8 cellular contexts compared by ENCODE assay signal in the genomic region with DNA sequence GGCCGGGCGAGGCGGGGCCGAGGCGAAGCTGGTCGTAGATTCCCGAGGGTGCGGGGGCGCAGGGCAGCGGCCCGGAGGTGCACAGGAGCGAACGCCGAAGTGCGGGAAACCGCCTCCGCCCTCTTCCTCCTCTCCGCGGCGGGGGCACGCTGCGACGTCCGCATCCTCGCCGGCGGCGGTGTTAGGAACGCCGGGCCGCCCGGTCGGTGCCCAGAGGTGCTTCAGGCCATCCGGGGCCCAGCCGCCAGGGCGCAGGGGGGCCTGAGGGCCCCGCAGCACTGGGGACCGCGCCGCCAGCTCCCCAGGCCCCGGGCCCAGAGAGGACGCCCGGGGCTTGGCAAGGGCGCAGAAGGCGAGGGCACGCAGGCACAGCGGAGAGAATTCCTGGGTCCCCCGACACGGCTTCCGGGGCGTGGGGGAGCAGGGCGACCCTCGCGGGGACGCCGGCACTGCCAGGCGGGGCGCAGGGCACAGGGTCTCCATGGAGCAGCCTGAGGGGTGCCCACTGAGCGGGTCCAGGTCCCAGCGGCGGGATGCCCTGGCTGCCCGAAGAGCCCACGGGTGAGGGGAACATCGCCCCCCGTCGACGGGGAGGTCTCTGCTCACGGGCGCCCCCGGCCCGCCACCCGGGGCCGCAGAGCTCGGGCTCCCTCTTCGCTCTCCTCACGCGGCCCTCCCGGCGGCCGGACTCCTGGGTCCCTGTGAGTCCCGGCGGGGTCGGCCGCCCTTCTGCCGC. TPM values are rescaled to one million over a fixed set of nuclear protein-coding genes. Genes with fewer than 3 reads are reported as not detected.
A peak's percentile ranks its signal among the peaks of the same experiment; 100 is the strongest.
DNase-seq lines count a peak whose midpoint lies in the region; ATAC-seq and TF ChIP-seq lines count a peak whose summit lies in the region.

No MANE protein-coding gene starts in this region.

- DNase-seq in GM06990 (ENCODE audit: extremely low read depth, insufficient read length) (peak; percentile 48), Peyer's patch (peak; percentile 18 to 59 (median 57)), cardiac fibroblast (ENCODE audit: low read depth in 2 of 2) (no peak), transverse colon (peak; percentile 22), NCI-H2081 treated with DMSO at 0.1 percent for 48 hours (lab: John Stamatoyannopoulos, UW) (no peak)

- ATAC-seq in GM21737 (IDR thresholded peaks at IDR 0.05; ENCODE audit: unreplicated experiment) (peak; percentile 15), GM18858 (IDR thresholded peaks at IDR 0.05; ENCODE audit: unreplicated experiment) (no peak)

- peaks cover 8 to 38% (median 18%) of the 10 kb centered on the region in 4 donors for H3K4me1 ChIP-seq in Peyer's patch
- peaks cover 23% of the 10 kb centered on the region for H3K4me1 ChIP-seq in mesodermal cell (ENCODE audit: control insufficient read depth, insufficient read depth, low read length, poor library complexity, severe bottlenecking)
- H3K4me1 ChIP-seq in transverse colon, result peaks cover 8 to 30% (median 23%) of the 10 kb centered on the region in 4 donors

- TF ChIP-seq CTCF in GM06990 (IDR thresholded peaks at IDR 0.05; ENCODE audit: insufficient read depth, low read length, poor library complexity, severe bottlenecking), result peak; percentile 10
- TF ChIP-seq CTCF in Peyer's patch (IDR thresholded peaks at IDR 0.05), result peak in 1 of 6 experiments; percentile 0
- no peak for TF ChIP-seq CTCF in cardiac fibroblast (IDR thresholded peaks at IDR 0.05; ENCODE audit: low read depth, low read length)
- TF ChIP-seq CTCF in transverse colon (IDR thresholded peaks at IDR 0.05), result no peak

- 0 to 1% methylated on average over 73 to 76 of the region's 85 CpGs for WGBS in mesodermal cell (ENCODE audit: insufficient coverage in 2 of 2), 2 experiments
- WGBS in transverse colon (ENCODE audit: low coverage in 1 of 2), 2 donors, result 2% methylated on average over 22 of the region's 85 CpGs; no CpG with 5 or more reads in 1 of the 2 donors

- in situ Hi-C loops in transverse colon (cut with MboI; ENCODE audit: low pct_ligation_motif_present in 1 of 4, low pct_unique_long_range_greater_than_20kb in 1 of 4, low sequenced_read_pairs in 3 of 4), result loop anchor here in 3 of 4 donors (10.0 to 25.0 kb wide), 3 partner anchors 61 to 187 kb away; partner anchors contain the start of gene CISD3 (in 2 of the 3)

- TF ChIP-seq EP300 in transverse colon (IDR thresholded peaks at IDR 0.05; ENCODE audit: low read depth), result no peak

- H3K27ac ChIP-seq in Peyer's patch (peak overlapping the region in 2 of 4 donors; percentile 20 to 65), mesodermal cell (ENCODE audit: low read depth, low read length, severe bottlenecking) (no peak overlapping the region), transverse colon (peak overlapping the region in 3 of 4 donors; percentile 35 to 42 (median 36))

- H3K9me3 ChIP-seq in Peyer's patch, result no peaks in the 10 kb centered on the region
- H3K9me3 ChIP-seq in mesodermal cell (ENCODE audit: control insufficient read depth, low read length), result no peaks in the 10 kb centered on the region
- no peaks in the 10 kb centered on the region for H3K9me3 ChIP-seq in transverse colon

- H3K4me3 ChIP-seq in GM06990 (replicated peaks; ENCODE audit: low read depth, low read length) (peak overlapping the region; percentile 71), Peyer's patch (peak overlapping the region; percentile 35 to 79 (median 70)), cardiac fibroblast (replicated peaks in 1 of 2; ENCODE audit: low read depth in 2 of 2, low read length in 2 of 2) (peak overlapping the region; percentile 32 to 51), mesodermal cell (ENCODE audit: extremely low read depth, insufficient read depth, low read length, poor library complexity, severe bottlenecking) (peak overlapping the region; percentile 62), transverse colon (peak overlapping the region; percentile 42 to 65 (median 54))

- no peak for TF ChIP-seq POLR2A in Peyer's patch (IDR thresholded peaks at IDR 0.05)
- TF ChIP-seq POLR2A in transverse colon (IDR thresholded peaks at IDR 0.05), result no peak

- intact Hi-C loops in transverse colon (cut with DNase I; ENCODE audit: low total_unique reads), result loop anchor here (2.0 kb wide), 1 partner anchor 59 kb away; no protein-coding TSS in a partner anchor

- H3K27me3 ChIP-seq in GM06990 (replicated peaks; ENCODE audit: control insufficient read depth, insufficient read depth, low read length) (no peaks in the 10 kb centered on the region; the same call in none of the 2 replicates), Peyer's patch (peaks cover 0 to 43% of the 10 kb centered on the region in 2 donors), transverse colon (peaks cover 72% of the 10 kb centered on the region)

- H3K36me3 ChIP-seq in GM06990 (ENCODE audit: control insufficient read depth, insufficient read depth, low read length), result no peaks in the 10 kb centered on the region
- no peaks in the 10 kb centered on the region for H3K36me3 ChIP-seq in Peyer's patch
- H3K36me3 ChIP-seq in mesodermal cell (ENCODE audit: control insufficient read depth, insufficient read depth, low read length), result no peaks in the 10 kb centered on the region
- H3K36me3 ChIP-seq in transverse colon, result no peaks in the 10 kb centered on the region

RNA-seq across cellular contexts. Expression of gene EPOP, which starts 0.6 kb away (rescaled TPM):
- total RNA-seq in Peyer's patch, result 1 to 10 TPM in 1 of 4 donors, under 1 TPM in 1, not detected in 2; 0.54 to 3.3 TPM
- polyA plus RNA-seq in mesodermal cell (2013, experiment 1 of 2), result 7.0 TPM
- polyA plus RNA-seq in mesodermal cell (2013, experiment 2 of 2), result 5.7 TPM
- 1 to 10 TPM in 1 of 4 donors, under 1 TPM in 3; 0.14 to 3.8 (median 0.61) TPM for total RNA-seq in transverse colon

RNA-seq across cellular contexts. Expression of gene MLLT6, which starts 30.9 kb away (rescaled TPM):
- total RNA-seq in Peyer's patch, result 100 to 1,000 TPM in 3 of 4 donors, 10 to 100 TPM in 1; 69.2 to 297 (median 190) TPM
- polyA plus RNA-seq in mesodermal cell (2013, experiment 1 of 2), result 29.5 TPM
- polyA plus RNA-seq in mesodermal cell (2013, experiment 2 of 2), result 25.8 TPM
- 100 to 1,000 TPM in 2 of 4 donors, 10 to 100 TPM in 2; 68.7 to 272 (median 100) TPM for total RNA-seq in transverse colon

RNA-seq across cellular contexts. Expression of gene CISD3, which starts 56.0 kb away (rescaled TPM):
- total RNA-seq in Peyer's patch, result 10 to 100 TPM; 10.7 to 55.0 (median 43.2) TPM
- 11.4 TPM for polyA plus RNA-seq in mesodermal cell (2013, experiment 1 of 2)
- 12.5 TPM for polyA plus RNA-seq in mesodermal cell (2013, experiment 2 of 2)
- 10 to 100 TPM; 11.2 to 35.0 (median 20.5) TPM for total RNA-seq in transverse colon

Comparison
In these comparisons a context has a peak if more than half of its experiments do, and no peak if none do; other contexts are left out.
1. DNase-seq: peak in GM06990 (single experiment), Peyer's patch (3 of 3) and transverse colon (single experiment); none in cardiac fibroblast (0 of 2) and NCI-H2081 treated with DMSO at 0.1 percent for 48 hours (single experiment).
2. Peak in every context shown above with its lines, with median percentiles within 50 percentile points of each other: H3K4me3 ChIP-seq.